ENCODE assay signal across 19 cellular contexts in the genomic region with DNA sequence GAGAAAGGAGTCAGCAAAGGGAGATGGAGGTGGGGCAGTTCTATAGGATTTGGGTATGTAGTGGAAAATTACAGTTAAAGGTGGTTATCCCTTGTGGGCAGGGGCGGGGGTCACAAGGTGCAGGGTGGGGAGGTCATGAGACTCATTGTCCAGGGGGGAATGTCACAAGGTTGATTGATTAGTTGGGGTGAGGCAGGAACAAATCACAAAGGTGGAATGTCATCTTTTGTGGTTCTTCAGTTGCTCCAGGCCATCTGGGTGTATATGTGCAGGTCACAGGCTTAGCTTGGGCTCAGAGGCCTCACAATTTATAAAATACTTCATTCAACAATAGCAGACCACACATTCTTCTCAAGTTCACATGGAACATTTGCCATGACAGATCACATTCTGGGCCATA.
A peak's percentile ranks its signal among the peaks of the same experiment; 100 is the strongest.
DNase-seq lines count a peak whose midpoint lies in the region; TF ChIP-seq lines count a peak whose summit lies in the region.
"Had no signal": no experiment of that assay in that cellular context is flagged by ENCODE, and none has a peak within 500 bp of the region (broad histone marks: within the 10 kb centered on the region; RNA-seq: fewer than 3 reads in every experiment).

No MANE protein-coding gene starts in this region.

- no peaks in the 10 kb centered on the region for H3K79me1 ChIP-seq in mesendoderm (ENCODE audit: low read length)

- DNase-seq in ELF-1 (ENCODE audit: low read depth, low spot score) (peak; percentile 88), PC-9 (peak; percentile 10 to 79), endothelial cell (ENCODE audit: low spot score) (no peak), neural crest cell (ENCODE audit: low read depth, low spot score) (no peak), DMS114 treated with DMSO at 0.1 percent for 48 hours (lab: John Stamatoyannopoulos, UW; ENCODE audit: unreplicated experiment) (no peak), NCI-H1417 (lab: John Stamatoyannopoulos, UW) (no peak), mesendoderm (no peak)
- DNase-seq: Calu3, DMS53, DND-41, EL, GOT3, H7, HFFc6, IMR-90 had no signal

- peaks cover 40% of the 10 kb centered on the region for H3F3A ChIP-seq in PC-9 (ENCODE audit: insufficient read depth, low read depth)

- H3K18ac ChIP-seq in mesendoderm (ENCODE audit: low read length) = no peak overlapping the region

- H3K4me2 ChIP-seq in PC-9 (peak overlapping the region; percentile 32), mesendoderm (ENCODE audit: low read length) (no peak overlapping the region)
- H3K4me2 ChIP-seq: BLaER1 treated with 17β-estradiol and CSF1 and Interleukin-3, amounts not matched to agents 10 nM and 100 nM had no signal

- no peak overlapping the region for H3K4ac ChIP-seq in mesendoderm (ENCODE audit: low read depth, low read length)

- no peak overlapping the region for H2BK120ac ChIP-seq in mesendoderm (ENCODE audit: low read depth, low read length)

- intact Hi-C loops in PC-9 (cut with micrococcal nuclease; ENCODE audit: unreplicated experiment) = no loop called here

- no peak overlapping the region for H3K56ac ChIP-seq in mesendoderm (ENCODE audit: low read length)

- H3K27me3 Mint-ChIP-seq in endothelial cell (ENCODE audit: unreplicated experiment) (peaks cover 3% of the 10 kb centered on the region), neural crest cell (ENCODE audit: low read depth) (no peaks in the 10 kb centered on the region)
- H3K27me3 Mint-ChIP-seq: B cell had no signal

- no peaks in the 10 kb centered on the region for H4K20me1 ChIP-seq in PC-9 (ENCODE audit: insufficient read depth)

- H2AK5ac ChIP-seq in mesendoderm (ENCODE audit: low read length) = no peak overlapping the region

- BruUV-seq in PC-9 (replicated peaks; lab: Mats Ljungman, UMichigan) = no TSS peak

- TF ChIP-seq CTCF in PC-9 (conservative IDR thresholded peaks at IDR 0.05) (no peak), endothelial cell (IDR thresholded peaks at IDR 0.05; ENCODE audit: unreplicated experiment) (no peak), neural crest cell (conservative IDR thresholded peaks at IDR 0.05) (no peak)

- peaks cover 35% of the 10 kb centered on the region for H3K36me3 Mint-ChIP-seq in endothelial cell (ENCODE audit: low read depth, unreplicated experiment)
- peaks cover 44% of the 10 kb centered on the region for H3K36me3 Mint-ChIP-seq in neural crest cell (ENCODE audit: low read depth)

- H3K36me3 ChIP-seq in PC-9 (ENCODE audit: low read depth) (no peaks in the 10 kb centered on the region), mesendoderm (ENCODE audit: control insufficient read depth, insufficient read depth, low read length) (no peaks in the 10 kb centered on the region)

- H3K79me2 ChIP-seq in PC-9 (ENCODE audit: low read depth) = peaks cover 36% of the 10 kb centered on the region
- H3K79me2 ChIP-seq in mesendoderm (ENCODE audit: control insufficient read depth, insufficient read depth, low read length) = no peaks in the 10 kb centered on the region

- H3K9ac ChIP-seq in mesendoderm (ENCODE audit: low read length) = no peak overlapping the region
- H3K9ac ChIP-seq: BLaER1 treated with 17β-estradiol and CSF1 and Interleukin-3, amounts not matched to agents 10 nM and 100 nM had no signal

- H3K4me1 ChIP-seq in PC-9 (replicated peaks; ENCODE audit: insufficient read depth) = peaks cover 57% of the 10 kb centered on the region
- no peaks in the 10 kb centered on the region for H3K4me1 ChIP-seq in mesendoderm (ENCODE audit: control insufficient read depth, low read depth, low read length)

- no peak overlapping the region for H4K5ac ChIP-seq in mesendoderm (ENCODE audit: low read length)

- CTCF ChIA-PET in PC-9 (lab: Charles Lee) = interaction anchor here (0.7 kb wide), 1 partner anchor 56 kb away, joined by 3 read pairs; no protein-coding TSS in a partner anchor

- H3K9me3 Mint-ChIP-seq in endothelial cell (ENCODE audit: unreplicated experiment) (no peaks in the 10 kb centered on the region), neural crest cell (peaks cover 16% of the 10 kb centered on the region)
- H3K9me3 Mint-ChIP-seq: CD8-positive, alpha-beta T cell had no signal

- POLR2A ChIA-PET in PC-9 (lab: Charles Lee; ENCODE audit: unreplicated experiment) = interaction anchor here (0.6 kb wide), 1 partner anchor 110 kb away, joined by 3 read pairs; the partner anchor contains the start of gene ATP11A

- no peak overlapping the region for H4K8ac ChIP-seq in mesendoderm (ENCODE audit: low read depth, low read length)

- WGBS in mesendoderm (ENCODE audit: extremely low coverage, insufficient coverage, low lambda C conversion rate) = no CpG with 5 or more reads among the region's 1 CpG

- H2BK5ac ChIP-seq in mesendoderm (ENCODE audit: low read length) = no peak overlapping the region

- H3K4me3 ChIP-seq in PC-9 (no peak overlapping the region), mesendoderm (ENCODE audit: low read length) (no peak overlapping the region)
- H3K4me3 ChIP-seq: BLaER1 treated with 17β-estradiol and CSF1 and Interleukin-3, amounts not matched to agents 10 nM and 100 nM; K562 had no signal

- H3K27ac ChIP-seq in PC-9 = peak overlapping the region; percentile 68
- H3K27ac ChIP-seq in mesendoderm (ENCODE audit: low read depth, low read length) = no peak overlapping the region
- H3K27ac ChIP-seq: BLaER1 treated with 17β-estradiol and CSF1 and Interleukin-3, amounts not matched to agents 10 nM and 100 nM had no signal

- H3K9me3 ChIP-seq in PC-9 (ENCODE audit: insufficient read depth, low read depth) = 0 out of 2 replicates have a peak, but pooled peaks cover 7% of the 10 kb centered on the region

- H3K27ac Mint-ChIP-seq in endothelial cell (ENCODE audit: unreplicated experiment) (no peak overlapping the region), neural crest cell (ENCODE audit: unreplicated experiment) (peak overlapping the region; percentile 46)
- H3K27ac Mint-ChIP-seq: B cell; CD8-positive, alpha-beta T cell; HFFc6 had no signal

- H3K9me2 ChIP-seq in PC-9 (ENCODE audit: insufficient read depth) = no peaks in the 10 kb centered on the region

- H3K27me3 ChIP-seq in PC-9 (ENCODE audit: insufficient read depth, low read depth) (no peaks in the 10 kb centered on the region), mesendoderm (ENCODE audit: insufficient read depth, low read length, poor library complexity) (no peaks in the 10 kb centered on the region)
- H3K27me3 ChIP-seq: BLaER1 treated with 17β-estradiol and CSF1 and Interleukin-3, amounts not matched to agents 10 nM and 100 nM had no signal

- H2AFZ ChIP-seq in PC-9 = no peak overlapping the region

- H3K4me1 Mint-ChIP-seq in endothelial cell (ENCODE audit: unreplicated experiment) (peaks cover 17% of the 10 kb centered on the region), neural crest cell (peaks cover 33% of the 10 kb centered on the region)

- H3K23ac ChIP-seq in mesendoderm (ENCODE audit: low read length) = no peak overlapping the region

- no peak overlapping the region for H2BK15ac ChIP-seq in mesendoderm (replicated peaks; ENCODE audit: low read depth)

- H3K4me3 Mint-ChIP-seq in endothelial cell (ENCODE audit: unreplicated experiment) (peak overlapping the region; percentile 77), neural crest cell (no peak overlapping the region)
- H3K4me3 Mint-ChIP-seq: B cell; CD8-positive, alpha-beta T cell; HFFc6 had no signal

Comparison
In these comparisons a context has a peak if more than half of its experiments do, and no peak if none do; other contexts are left out.
1. DNase-seq: peak in ELF-1 (single experiment) and PC-9 (2 of 2); none in endothelial cell (single experiment), neural crest cell (single experiment), DMS114 treated with DMSO at 0.1 percent for 48 hours (single experiment), NCI-H1417 (0 of 3) and mesendoderm (single experiment).